Comparison of ENCODE assay signal across 23 cellular contexts in genomic region chr5:135178476-135179155, GRCh38.
"Had no signal": no experiment of that assay in that cellular context is flagged by ENCODE, and none has a peak within 500 bp of the region (broad histone marks: within the 10 kb centered on the region; RNA-seq: fewer than 3 reads in every experiment).

No MANE protein-coding gene starts in this region.

- H3K4me1 Mint-ChIP-seq: activated B cell treated with CpG ODN at 0.5 μM for 24 hours; activated CD4-positive, alpha-beta T cell treated with anti-CD3 and anti-CD28 coated beads, Interleukin-2, amount 10 ng/mL, durations not matched to agents 24 days and 14 days; activated CD8-positive, alpha-beta memory T cell treated with anti-CD3 and anti-CD28 coated beads, Interleukin-2, amount 10 ng/mL, durations not matched to agents 7 days and 5 days; activated naive CD8-positive, alpha-beta T cell treated with anti-CD3 and anti-CD28 coated beads, Interleukin-2, amount 10 ng/mL, durations not matched to agents 7 days and 5 days; T-helper 17 cell had no signal

- H3K27ac ChIP-seq: adrenal gland, breast epithelium had no signal

- DNase-seq: activated B cell treated with CpG ODN at 0.5 μM for 24 hours; activated CD4-positive, alpha-beta T cell treated with anti-CD3 and anti-CD28 coated beads for 1 hour; activated CD4-positive, alpha-beta T cell treated with anti-CD3 and anti-CD28 coated beads, Interleukin-2, amount 10 ng/mL, durations not matched to agents 24 days and 14 days; activated CD4-positive, alpha-beta T cell treated with anti-CD3 and anti-CD28 coated beads, Interleukin-2, amount 50 U/mL, for 48 hours; activated CD8-positive, alpha-beta memory T cell treated with anti-CD3 and anti-CD28 coated beads, Interleukin-2, amount 10 ng/mL, durations not matched to agents 7 days and 5 days; activated gamma-delta T cell treated with Interleukin-2 at 50 U/mL for 16 hours; activated naive CD4-positive, alpha-beta T cell treated with anti-CD3 and anti-CD28 coated beads, Interleukin-2, amount 50 U/mL, for 16 hours; activated naive CD8-positive, alpha-beta T cell treated with anti-CD3 and anti-CD28 coated beads, Interleukin-2, amount 10 ng/mL, durations not matched to agents 7 days and 5 days; activated T-cell treated with anti-CD3 and anti-CD28 coated beads, Interleukin-2, amount 50 U/mL, for 24 hours; adrenal gland; anterior cingulate cortex; caudate nucleus; Kasumi-1; NCI-H1092; NCI-H1930; NCI-H2171; NCI-H2227 treated with DMSO at 0.1 percent for 48 hours; NCI-H526 treated with DMSO at 0.1 percent for 48 hours; SIG-M5; T-helper 17 cell; T-helper 9 cell had no signal

- H3K9me3 ChIP-seq: adrenal gland, breast epithelium had no signal

- H3K9me3 Mint-ChIP-seq: activated B cell treated with CpG ODN at 0.5 μM for 24 hours; activated CD4-positive, alpha-beta T cell treated with anti-CD3 and anti-CD28 coated beads, Interleukin-2, amount 10 ng/mL, durations not matched to agents 24 days and 14 days; activated naive CD8-positive, alpha-beta T cell treated with anti-CD3 and anti-CD28 coated beads, Interleukin-2, amount 10 ng/mL, durations not matched to agents 7 days and 5 days; activated T-cell treated with anti-CD3 and anti-CD28 coated beads, Interleukin-2, amount 50 U/mL, for 24 hours had no signal

- H3K27ac Mint-ChIP-seq: activated B cell treated with CpG ODN at 0.5 μM for 24 hours; activated CD4-positive, alpha-beta T cell treated with anti-CD3 and anti-CD28 coated beads, Interleukin-2, amount 10 ng/mL, durations not matched to agents 24 days and 14 days; activated CD8-positive, alpha-beta memory T cell treated with anti-CD3 and anti-CD28 coated beads, Interleukin-2, amount 10 ng/mL, durations not matched to agents 7 days and 5 days; activated naive CD8-positive, alpha-beta T cell treated with anti-CD3 and anti-CD28 coated beads, Interleukin-2, amount 10 ng/mL, durations not matched to agents 7 days and 5 days; activated T-cell treated with anti-CD3 and anti-CD28 coated beads, Interleukin-2, amount 50 U/mL, for 24 hours; T-helper 17 cell had no signal

- H3K4me3 ChIP-seq: adrenal gland, breast epithelium, K562 had no signal

- ATAC-seq: activated CD8-positive, alpha-beta memory T cell treated with anti-CD3 and anti-CD28 coated beads, Interleukin-2, amount 10 ng/mL, durations not matched to agents 7 days and 5 days; T-helper 17 cell had no signal

- H3K4me3 Mint-ChIP-seq: activated B cell treated with CpG ODN at 0.5 μM for 24 hours; activated CD4-positive, alpha-beta T cell treated with anti-CD3 and anti-CD28 coated beads, Interleukin-2, amount 10 ng/mL, durations not matched to agents 24 days and 14 days; activated CD8-positive, alpha-beta memory T cell treated with anti-CD3 and anti-CD28 coated beads, Interleukin-2, amount 10 ng/mL, durations not matched to agents 7 days and 5 days; activated naive CD8-positive, alpha-beta T cell treated with anti-CD3 and anti-CD28 coated beads, Interleukin-2, amount 10 ng/mL, durations not matched to agents 7 days and 5 days; activated T-cell treated with anti-CD3 and anti-CD28 coated beads, Interleukin-2, amount 50 U/mL, for 24 hours; T-helper 17 cell had no signal

- H3K36me3 ChIP-seq: adrenal gland, breast epithelium had no signal

- H3K4me1 ChIP-seq: adrenal gland, breast epithelium had no signal

- H3K27me3 ChIP-seq: adrenal gland, breast epithelium had no signal

- H3K27me3 Mint-ChIP-seq: activated CD4-positive, alpha-beta T cell treated with anti-CD3 and anti-CD28 coated beads, Interleukin-2, amount 10 ng/mL, durations not matched to agents 24 days and 14 days; activated T-cell treated with anti-CD3 and anti-CD28 coated beads, Interleukin-2, amount 50 U/mL, for 24 hours had no signal

- H3K36me3 Mint-ChIP-seq: activated CD8-positive, alpha-beta memory T cell treated with anti-CD3 and anti-CD28 coated beads, Interleukin-2, amount 10 ng/mL, durations not matched to agents 7 days and 5 days; activated naive CD8-positive, alpha-beta T cell treated with anti-CD3 and anti-CD28 coated beads, Interleukin-2, amount 10 ng/mL, durations not matched to agents 7 days and 5 days had no signal
